Comparison of ENCODE assay signal across 1 cellular context in the genomic region with DNA sequence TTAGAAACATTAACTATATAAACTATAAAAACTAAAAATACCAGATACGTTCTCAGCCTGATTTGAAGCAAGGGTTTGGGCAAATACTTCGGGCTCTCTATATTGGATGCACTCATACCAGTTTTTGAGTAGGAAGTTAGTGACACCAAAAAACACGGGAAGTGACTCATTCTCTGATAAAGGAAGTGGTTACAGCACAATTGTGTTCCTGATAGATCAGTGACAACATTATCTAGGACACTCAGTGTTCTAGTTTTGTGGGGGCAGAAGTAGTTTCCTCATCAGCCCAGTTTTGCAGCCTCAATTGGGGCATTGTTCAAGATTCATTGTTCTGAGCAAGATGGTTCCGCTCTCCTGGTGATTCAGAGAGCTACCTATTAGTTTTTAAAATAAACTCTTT.
TF ChIP-seq lines count a peak whose summit lies in the region.

No MANE protein-coding gene starts in this region.

TF ChIP-seq in SK-N-SH, 30 proteins besides CTCF, POLR2A, EP300 and RAD21 (continued from another document):
- TF ChIP-seq MEF2A (IDR thresholded peaks at IDR 0.05; ENCODE audit: borderline replicate concordance, low read depth) (no peak), NFIC (IDR thresholded peaks at IDR 0.05; ENCODE audit: borderline replicate concordance) (no peak), POLR2AphosphoS5 (IDR thresholded peaks at IDR 0.05; ENCODE audit: low read depth, low read length) (no peak), CHD2 (IDR thresholded peaks at IDR 0.05; ENCODE audit: low read length, partially characterized antibody) (no peak), RCOR1 (IDR thresholded peaks at IDR 0.05; ENCODE audit: low read length) (no peak), FOXM1 (IDR thresholded peaks at IDR 0.05; ENCODE audit: low read depth) (no peak), SIN3A (IDR thresholded peaks at IDR 0.05; ENCODE audit: borderline replicate concordance, low read depth, low read length) (no peak), FOSL2 (IDR thresholded peaks at IDR 0.05; ENCODE audit: borderline replicate concordance, low read depth) (peak; percentile 28; the same call in 1 of the 2 replicates), RFX5 (IDR thresholded peaks at IDR 0.05; ENCODE audit: low read length) (no peak), JUND (IDR thresholded peaks at IDR 0.05) (0 out of 2 replicates have a peak, but pooled peaks have one; percentile 12), RXRA (IDR thresholded peaks at IDR 0.05; ENCODE audit: borderline replicate concordance, low read depth) (no peak), TCF12 (IDR thresholded peaks at IDR 0.05) (0 out of 2 replicates have a peak, but pooled peaks have one; percentile 20), NRF1 (IDR thresholded peaks at IDR 0.05; ENCODE audit: low read depth, low read length) (no peak), TEAD4 (IDR thresholded peaks at IDR 0.05; ENCODE audit: borderline replicate concordance, insufficient read depth) (no peak), MXI1 (IDR thresholded peaks at IDR 0.05; ENCODE audit: low read depth, low read length) (no peak), GATA2 (CRISPR knock-in tag; IDR thresholded peaks at IDR 0.05) (no peak), EZH2phosphoT487 (IDR thresholded peaks at IDR 0.05; ENCODE audit: borderline replicate concordance, low read depth) (no peak), GABPA (IDR thresholded peaks at IDR 0.05; ENCODE audit: low read depth) (peak; percentile 35; the same call in 1 of the 2 replicates)
- TF ChIP-seq, protein P1, sequence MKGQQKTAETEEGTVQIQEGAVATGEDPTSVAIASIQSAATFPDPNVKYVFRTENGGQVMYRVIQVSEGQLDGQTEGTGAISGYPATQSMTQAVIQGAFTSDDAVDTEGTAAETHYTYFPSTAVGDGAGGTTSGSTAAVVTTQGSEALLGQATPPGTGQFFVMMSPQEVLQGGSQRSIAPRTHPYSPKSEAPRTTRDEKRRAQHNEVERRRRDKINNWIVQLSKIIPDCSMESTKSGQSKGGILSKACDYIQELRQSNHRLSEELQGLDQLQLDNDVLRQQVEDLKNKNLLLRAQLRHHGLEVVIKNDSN (IDR thresholded peaks at IDR 0.05; ENCODE audit: borderline replicate concordance, low read depth): no peak
- TF ChIP-seq, protein P2, sequence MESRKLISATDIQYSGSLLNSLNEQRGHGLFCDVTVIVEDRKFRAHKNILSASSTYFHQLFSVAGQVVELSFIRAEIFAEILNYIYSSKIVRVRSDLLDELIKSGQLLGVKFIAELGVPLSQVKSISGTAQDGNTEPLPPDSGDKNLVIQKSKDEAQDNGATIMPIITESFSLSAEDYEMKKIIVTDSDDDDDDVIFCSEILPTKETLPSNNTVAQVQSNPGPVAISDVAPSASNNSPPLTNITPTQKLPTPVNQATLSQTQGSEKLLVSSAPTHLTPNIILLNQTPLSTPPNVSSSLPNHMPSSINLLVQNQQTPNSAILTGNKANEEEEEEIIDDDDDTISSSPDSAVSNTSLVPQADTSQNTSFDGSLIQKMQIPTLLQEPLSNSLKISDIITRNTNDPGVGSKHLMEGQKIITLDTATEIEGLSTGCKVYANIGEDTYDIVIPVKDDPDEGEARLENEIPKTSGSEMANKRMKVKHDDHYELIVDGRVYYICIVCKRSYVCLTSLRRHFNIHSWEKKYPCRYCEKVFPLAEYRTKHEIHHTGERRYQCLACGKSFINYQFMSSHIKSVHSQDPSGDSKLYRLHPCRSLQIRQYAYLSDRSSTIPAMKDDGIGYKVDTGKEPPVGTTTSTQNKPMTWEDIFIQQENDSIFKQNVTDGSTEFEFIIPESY (IDR thresholded peaks at IDR 0.05; ENCODE audit: borderline replicate concordance, low read depth): no peak
- TF ChIP-seq, protein P3, sequence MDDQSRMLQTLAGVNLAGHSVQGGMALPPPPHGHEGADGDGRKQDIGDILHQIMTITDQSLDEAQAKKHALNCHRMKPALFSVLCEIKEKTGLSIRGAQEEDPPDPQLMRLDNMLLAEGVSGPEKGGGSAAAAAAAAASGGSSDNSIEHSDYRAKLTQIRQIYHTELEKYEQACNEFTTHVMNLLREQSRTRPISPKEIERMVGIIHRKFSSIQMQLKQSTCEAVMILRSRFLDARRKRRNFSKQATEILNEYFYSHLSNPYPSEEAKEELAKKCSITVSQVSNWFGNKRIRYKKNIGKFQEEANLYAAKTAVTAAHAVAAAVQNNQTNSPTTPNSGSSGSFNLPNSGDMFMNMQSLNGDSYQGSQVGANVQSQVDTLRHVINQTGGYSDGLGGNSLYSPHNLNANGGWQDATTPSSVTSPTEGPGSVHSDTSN (IDR thresholded peaks at IDR 0.05): no peak
TF ChIP-seq in SK-N-SH: peak in this region for 4.
